8 cellular contexts compared by ENCODE assay signal in genomic region chr20:32761831-32762753, GRCh38. TPM values are rescaled to one million over a fixed set of nuclear protein-coding genes. Genes with fewer than 3 reads are reported as not detected.
DNase-seq lines count a peak whose midpoint lies in the region; ATAC-seq and TF ChIP-seq lines count a peak whose summit lies in the region.

Gene DNMT3B, plus strand, starts transcription at chr20:32762385. Its CDS starts 17,939 bp downstream, at chr20:32780324.

- H3K9me3 ChIP-seq in AG04450 (ENCODE audit: control insufficient read depth, insufficient read depth, low read length): no peaks in the 10 kb centered on the region

- peak; percentile 34 for DNase-seq in AG04450 (ENCODE audit: low read depth, low spot score)
- DNase-seq in NOMO-1 (lab: John Stamatoyannopoulos, UW; ENCODE audit: unreplicated experiment in 2 of 2): peak; percentile 49 to 70
- peak; percentile 74 for DNase-seq in activated CD8-positive, alpha-beta memory T cell treated with anti-CD3 and anti-CD28 coated beads, Interleukin-2, amount 50 U/mL, for 4 hours
- DNase-seq in epithelial cell of esophagus (ENCODE audit: low read depth): peak; percentile 49
- DNase-seq in mucosa of gallbladder (ENCODE audit: low spot score): peak; percentile 61
- peak; percentile 73 for DNase-seq in stimulated activated CD8-positive, alpha-beta memory T cell treated with anti-CD3 and anti-CD28 coated beads, Interleukin-4, amount 100 ng/mL, for 24 hours (ENCODE audit: low read depth)

- H3K4me3 ChIP-seq in AG04450 (ENCODE audit: low read depth, low read length) (peak within 1 kb of the TSS; percentile 84), epithelial cell of esophagus (ENCODE audit: low read length) (peak within 1 kb of the TSS; percentile 57)

- H3K27me3 ChIP-seq in AG04450 (ENCODE audit: control insufficient read depth, insufficient read depth, low read length): no peaks in the 10 kb centered on the region

- CTCF ChIA-PET in AG04450 (lab: Charles Lee): interaction anchor here (0.5 to 3.4 kb wide), 5 partner anchors 16 to 88 kb away, joined by 3 to 32 read pairs (median 3); partner anchors contain the start of gene C20orf203

- POLR2A ChIA-PET in AG04450 (lab: Yijun Ruan, JAX): interaction anchor here (0.6 to 1.9 kb wide), 4 partner anchors 19 to 198 kb away, joined by 3 to 8 read pairs (median 4); partner anchors contain the start of gene COMMD7

- no peak within 1 kb of the TSS for H3K27ac ChIP-seq in AG04450 (ENCODE audit: low read depth, low read length)

- ATAC-seq in GM18861 (IDR thresholded peaks at IDR 0.05; ENCODE audit: unreplicated experiment) (peak; percentile 72), HG03432 (IDR thresholded peaks at IDR 0.05; ENCODE audit: unreplicated experiment) (peak; percentile 74)

- TF ChIP-seq CTCF in AG04450 (IDR thresholded peaks at IDR 0.05; ENCODE audit: low read depth, low read length): 0 out of 2 replicates have a peak, but pooled peaks have one; percentile 11
- no peak for TF ChIP-seq CTCF in epithelial cell of esophagus (IDR thresholded peaks at IDR 0.05; ENCODE audit: insufficient read depth, low read depth, low read length, missing control alignments)

RNA-seq across cellular contexts. Expression of gene DNMT3B, which starts in this region (rescaled TPM):
- polyA plus RNA-seq in AG04450 (2011; rRNA removed): 1.8 and 1.9 TPM in 2 replicates
- 2.5 and 2.9 TPM in 2 replicates for polyA minus RNA-seq in AG04450 (2011; rRNA and poly(A)+ RNA removed)
- total RNA-seq in mucosa of gallbladder: 2.0 TPM
